In the genomic region with DNA sequence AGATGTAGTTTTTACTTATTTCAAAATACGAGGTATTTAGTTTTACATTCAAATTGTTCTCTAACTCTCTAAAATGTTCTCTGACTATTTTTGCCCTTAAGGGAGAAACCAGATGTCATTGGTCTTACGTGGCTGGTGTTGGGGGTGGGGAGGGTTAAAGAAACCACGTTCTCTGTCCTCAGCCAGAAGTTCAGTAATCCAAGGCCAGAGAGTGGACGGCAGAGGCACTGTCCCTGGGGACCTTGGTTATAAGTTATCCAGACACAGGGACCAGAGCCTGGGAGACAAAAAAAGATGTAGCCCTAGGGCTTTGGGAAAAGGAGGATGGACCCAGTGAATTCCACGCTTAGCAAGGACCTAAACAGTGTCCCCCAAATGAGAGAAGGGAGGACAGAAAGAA, we compare ENCODE assay signal across 1 cellular context.
TF ChIP-seq lines count a peak whose summit lies in the region.

No MANE protein-coding gene starts in this region.

TF ChIP-seq in IMR-90, 13 proteins besides CTCF, POLR2A, EP300 and RAD21:
- no peak for TF ChIP-seq FOS (IDR thresholded peaks at IDR 0.05; ENCODE audit: low read depth, low read length)
- TF ChIP-seq RCOR1 (IDR thresholded peaks at IDR 0.05; ENCODE audit: insufficient replicate concordance, low read length): no peak
- TF ChIP-seq BHLHE40 (IDR thresholded peaks at IDR 0.05; ENCODE audit: low read depth, low read length): no peak
- no peak for TF ChIP-seq RFX5 (IDR thresholded peaks at IDR 0.05; ENCODE audit: low read depth, low read length)
- no peak for TF ChIP-seq CHD1 (IDR thresholded peaks at IDR 0.05; ENCODE audit: low read depth, low read length)
- TF ChIP-seq, protein P1, sequence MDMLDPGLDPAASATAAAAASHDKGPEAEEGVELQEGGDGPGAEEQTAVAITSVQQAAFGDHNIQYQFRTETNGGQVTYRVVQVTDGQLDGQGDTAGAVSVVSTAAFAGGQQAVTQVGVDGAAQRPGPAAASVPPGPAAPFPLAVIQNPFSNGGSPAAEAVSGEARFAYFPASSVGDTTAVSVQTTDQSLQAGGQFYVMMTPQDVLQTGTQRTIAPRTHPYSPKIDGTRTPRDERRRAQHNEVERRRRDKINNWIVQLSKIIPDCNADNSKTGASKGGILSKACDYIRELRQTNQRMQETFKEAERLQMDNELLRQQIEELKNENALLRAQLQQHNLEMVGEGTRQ (IDR thresholded peaks at IDR 0.05; ENCODE audit: low read depth, low read length): no peak
- TF ChIP-seq MAZ (IDR thresholded peaks at IDR 0.05; ENCODE audit: borderline replicate concordance, low read depth, low read length): no peak
- TF ChIP-seq, protein P2, sequence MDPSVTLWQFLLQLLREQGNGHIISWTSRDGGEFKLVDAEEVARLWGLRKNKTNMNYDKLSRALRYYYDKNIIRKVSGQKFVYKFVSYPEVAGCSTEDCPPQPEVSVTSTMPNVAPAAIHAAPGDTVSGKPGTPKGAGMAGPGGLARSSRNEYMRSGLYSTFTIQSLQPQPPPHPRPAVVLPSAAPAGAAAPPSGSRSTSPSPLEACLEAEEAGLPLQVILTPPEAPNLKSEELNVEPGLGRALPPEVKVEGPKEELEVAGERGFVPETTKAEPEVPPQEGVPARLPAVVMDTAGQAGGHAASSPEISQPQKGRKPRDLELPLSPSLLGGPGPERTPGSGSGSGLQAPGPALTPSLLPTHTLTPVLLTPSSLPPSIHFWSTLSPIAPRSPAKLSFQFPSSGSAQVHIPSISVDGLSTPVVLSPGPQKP (IDR thresholded peaks at IDR 0.05; ENCODE audit: borderline replicate concordance, low read depth, low read length): no peak
- no peak for TF ChIP-seq MAFK (IDR thresholded peaks at IDR 0.05; ENCODE audit: low read depth, low read length)
- no peak for TF ChIP-seq CEBPB (IDR thresholded peaks at IDR 0.05; ENCODE audit: low read depth, low read length)
- no peak for TF ChIP-seq SMC3 (IDR thresholded peaks at IDR 0.05; ENCODE audit: low read depth, low read length)
